In genomic region chr13:31756346-31756745, GRCh38 we compare ENCODE assay signal across 1 cellular context.
TF ChIP-seq lines count a peak whose summit lies in the region.

No MANE protein-coding gene starts in this region.

TF ChIP-seq in SK-N-SH, 30 proteins besides CTCF, POLR2A, EP300 and RAD21 (continued from another document):
- peak; percentile 79 for TF ChIP-seq PBX3 (IDR thresholded peaks at IDR 0.05)
- TF ChIP-seq ELF1 (IDR thresholded peaks at IDR 0.05), result no peak
- 0 out of 2 replicates have a peak, but pooled peaks have one; percentile 49 for TF ChIP-seq MAX (IDR thresholded peaks at IDR 0.05; ENCODE audit: low read depth)
- no peak for TF ChIP-seq IRF3 (IDR thresholded peaks at IDR 0.05; ENCODE audit: low read depth, low read length)
- no peak for TF ChIP-seq USF2 (IDR thresholded peaks at IDR 0.05; ENCODE audit: borderline replicate concordance, low read depth, low read length)
- peak; percentile 70 for TF ChIP-seq JUND (IDR thresholded peaks at IDR 0.05)
- peak; percentile 70 for TF ChIP-seq TCF12 (IDR thresholded peaks at IDR 0.05)
- TF ChIP-seq ZBTB33 (IDR thresholded peaks at IDR 0.05; ENCODE audit: borderline replicate concordance, low read depth), result 0 out of 2 replicates have a peak, but pooled peaks have one; percentile 17
- TF ChIP-seq POLR2AphosphoS5 (IDR thresholded peaks at IDR 0.05; ENCODE audit: low read depth, low read length), result no peak
- TF ChIP-seq NFIC (IDR thresholded peaks at IDR 0.05; ENCODE audit: borderline replicate concordance), result peak; percentile 61
